25 cellular contexts compared by ENCODE assay signal in the genomic region with DNA sequence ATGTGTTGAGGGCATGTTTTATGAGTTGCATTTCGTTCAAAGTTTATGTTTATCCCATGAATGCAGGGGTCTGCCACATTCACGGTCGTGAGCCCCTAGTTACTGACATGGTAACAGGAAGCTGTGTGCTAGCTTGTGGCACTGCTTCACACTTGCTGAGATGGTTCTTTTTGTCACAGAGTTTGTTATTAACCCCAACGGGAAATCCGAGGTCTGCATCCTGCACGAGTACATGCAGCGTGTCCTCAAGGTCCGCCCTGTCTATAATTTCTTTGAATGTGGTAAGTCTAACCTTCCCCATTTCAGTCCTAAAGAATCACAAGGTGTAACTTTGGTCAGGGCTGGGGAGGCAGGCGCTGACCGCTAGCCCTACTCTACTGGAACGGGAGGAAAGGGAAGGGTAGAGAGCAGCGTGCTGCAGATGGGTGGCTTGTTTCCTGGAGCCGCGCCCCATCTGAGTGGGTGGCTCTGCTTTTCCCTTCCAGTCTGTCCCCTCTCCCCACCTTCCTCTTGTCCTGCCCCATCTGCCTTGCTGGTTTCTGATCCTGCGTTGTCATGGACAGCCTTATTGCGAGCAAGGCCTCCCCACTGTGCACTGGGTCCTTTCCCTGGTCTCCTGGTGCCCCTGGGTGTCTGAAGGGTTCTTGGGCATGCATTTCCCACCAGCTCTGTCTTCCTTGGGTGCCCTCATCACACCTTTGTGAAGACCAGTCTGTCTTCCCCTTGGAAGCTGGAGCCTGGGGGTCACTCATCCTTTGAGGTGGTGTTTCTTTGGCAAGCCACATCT. TPM values are rescaled to one million over a fixed set of nuclear protein-coding genes. Genes with fewer than 3 reads are reported as not detected.
DNase-seq lines count a peak whose midpoint lies in the region; ATAC-seq, FAIRE-seq and TF ChIP-seq lines count a peak whose summit lies in the region.
"Had no signal": no experiment of that assay in that cellular context is flagged by ENCODE, and none has a peak within 500 bp of the region (broad histone marks: within the 10 kb centered on the region; RNA-seq: fewer than 3 reads in every experiment).

No MANE protein-coding gene starts in this region.

- no peak overlapping the region for H3K4me3 Mint-ChIP-seq in activated naive CD8-positive, alpha-beta T cell treated with anti-CD3 and anti-CD28 coated beads for 36 hours
- H3K4me3 Mint-ChIP-seq: memory B cell; stimulated activated memory B cell treated with anti-CD40 and anti-IgM and Interleukin-4, amounts not matched to agents 10 μg/mL and 1 μg/mL and 100 μg/mL, for 72 hours had no signal

- H3K4me2 ChIP-seq in OCI-LY7 (ENCODE audit: low read length) = no peak overlapping the region

- H3K4me1 ChIP-seq in right cardiac atrium (ENCODE audit: control insufficient read depth, insufficient read depth, low read length) (no peaks in the 10 kb centered on the region), kidney (ENCODE audit: control insufficient read depth in 1 of 2, insufficient read depth in 1 of 2, low read depth in 1 of 2, low read length in 2 of 2) (peaks cover 0 to 5% of the 10 kb centered on the region in 2 donors), OCI-LY7 (ENCODE audit: insufficient read depth, low read length, poor library complexity, severe bottlenecking) (no peaks in the 10 kb centered on the region)
- H3K4me1 ChIP-seq: testis, uterus had no signal

- H3K4me3 ChIP-seq in right cardiac atrium (ENCODE audit: low read length) (no peak overlapping the region), kidney (ENCODE audit: low read length in 2 of 2) (no peak overlapping the region), H7 (ENCODE audit: insufficient read depth, low read depth, low read length) (no peak overlapping the region), OCI-LY7 (ENCODE audit: low read depth, low read length, poor library complexity, severe bottlenecking) (no peak overlapping the region)
- H3K4me3 ChIP-seq: ascending aorta, testis, uterus had no signal

- peaks cover 72% of the 10 kb centered on the region for H3K36me3 Mint-ChIP-seq in activated naive CD8-positive, alpha-beta T cell treated with anti-CD3 and anti-CD28 coated beads for 36 hours

- intact Hi-C loops in cardiac septum (cut with DNase I) (no loop called here), right cardiac atrium (cut with DNase I) (loop anchor here in 1 of 4 donors (10.0 kb wide), 1 partner anchor 697 kb away; no protein-coding TSS in a partner anchor), kidney (cut with DNase I) (no loop called here), OCI-LY7 (cut with micrococcal nuclease; ENCODE audit: unreplicated experiment) (no loop called here)

- H3K9ac ChIP-seq in kidney (ENCODE audit: low read length in 2 of 2) = no peak overlapping the region

- ATAC-seq in right cardiac atrium = no peak
- ATAC-seq: stimulated activated memory B cell treated with anti-CD40 and anti-IgM and Interleukin-4, amounts not matched to agents 10 μg/mL and 1 μg/mL and 100 μg/mL, for 72 hours had no signal

- peaks cover 48% of the 10 kb centered on the region for H3K4me1 Mint-ChIP-seq in activated naive CD8-positive, alpha-beta T cell treated with anti-CD3 and anti-CD28 coated beads for 36 hours
- H3K4me1 Mint-ChIP-seq: memory B cell; stimulated activated memory B cell treated with anti-CD40 and anti-IgM and Interleukin-4, amounts not matched to agents 10 μg/mL and 1 μg/mL and 100 μg/mL, for 72 hours had no signal

- H3K27ac ChIP-seq in right cardiac atrium (ENCODE audit: low read length) = no peak overlapping the region
- H3K27ac ChIP-seq in kidney (ENCODE audit: low read depth in 2 of 2, low read length in 2 of 2) = no peak overlapping the region
- no peak overlapping the region for H3K27ac ChIP-seq in OCI-LY7 (ENCODE audit: low read depth, low read length, poor library complexity, severe bottlenecking)
- H3K27ac ChIP-seq: ascending aorta, testis, uterus had no signal

- no peaks in the 10 kb centered on the region for H3K9me2 ChIP-seq in OCI-LY7 (ENCODE audit: insufficient read depth, low read length)

- H3K36me3 ChIP-seq in kidney (ENCODE audit: control insufficient read depth in 1 of 2, insufficient read depth in 2 of 2, low read length in 2 of 2) (peaks cover 66 to 70% of the 10 kb centered on the region in 2 donors), H7 (replicated peaks; ENCODE audit: control insufficient read depth, insufficient read depth, low read length) (peaks cover 84% of the 10 kb centered on the region), OCI-LY7 (ENCODE audit: insufficient read depth, low read length) (peaks cover 99% of the 10 kb centered on the region)
- H3K36me3 ChIP-seq: uterus had no signal

- H3K79me2 ChIP-seq in OCI-LY7 (ENCODE audit: insufficient read depth, low read depth, low read length) = no peaks in the 10 kb centered on the region

- H3K27me3 Mint-ChIP-seq in activated naive CD8-positive, alpha-beta T cell treated with anti-CD3 and anti-CD28 coated beads for 36 hours = no peaks in the 10 kb centered on the region
- H3K27me3 Mint-ChIP-seq: memory B cell; stimulated activated memory B cell treated with anti-CD40 and anti-IgM and Interleukin-4, amounts not matched to agents 10 μg/mL and 1 μg/mL and 100 μg/mL, for 72 hours had no signal

- no peak for FAIRE-seq in kidney (lab: Jason Lieb, UNC)

- H4K20me1 ChIP-seq in OCI-LY7 (ENCODE audit: insufficient read depth, low read length) = no peaks in the 10 kb centered on the region

- H3K9me3 ChIP-seq in right cardiac atrium (ENCODE audit: control insufficient read depth, low read length) (no peaks in the 10 kb centered on the region), kidney (ENCODE audit: control insufficient read depth in 1 of 2, low read length in 2 of 2) (no peaks in the 10 kb centered on the region), OCI-LY7 (ENCODE audit: low read length) (peaks cover 4% of the 10 kb centered on the region; the same call in 1 of the 2 replicates)
- H3K9me3 ChIP-seq: ascending aorta, testis, uterus had no signal

- no TSS peak for BruUV-seq in OCI-LY7 (replicated peaks; lab: Mats Ljungman, UMichigan)

- TF ChIP-seq CTCF in kidney (IDR thresholded peaks at IDR 0.05; ENCODE audit: borderline replicate concordance, extremely low read depth, insufficient read depth) (no peak), OCI-LY7 (conservative IDR thresholded peaks at IDR 0.05; ENCODE audit: low read length) (no peak)

- CTCF ChIA-PET in OCI-LY7 (lab: Charles Lee; ENCODE audit: unreplicated experiment) = no interaction called here

- WGBS in right cardiac atrium = 92% methylated on average over 16 of the region's 16 CpGs

- H3K27me3 ChIP-seq in right cardiac atrium (ENCODE audit: control insufficient read depth, insufficient read depth) = no peaks in the 10 kb centered on the region
- H3K27me3 ChIP-seq in H7 (ENCODE audit: control insufficient read depth, insufficient read depth, low read length) = no peaks in the 10 kb centered on the region
- H3K27me3 ChIP-seq: ascending aorta, testis, uterus had no signal

- H2AFZ ChIP-seq in OCI-LY7 (ENCODE audit: low read length) = no peak overlapping the region

- peaks cover 3% of the 10 kb centered on the region for H3K9me3 Mint-ChIP-seq in activated naive CD8-positive, alpha-beta T cell treated with anti-CD3 and anti-CD28 coated beads for 36 hours
- H3K9me3 Mint-ChIP-seq: memory B cell; stimulated activated memory B cell treated with anti-CD40 and anti-IgM and Interleukin-4, amounts not matched to agents 10 μg/mL and 1 μg/mL and 100 μg/mL, for 72 hours had no signal

- POLR2A ChIA-PET in OCI-LY7 (lab: Charles Lee) = interaction anchor here (0.8 to 1.0 kb wide), 2 partner anchors 24 to 26 kb away, joined by 3 read pairs; partner anchors contain the start of gene RANBP1

- H3K27ac Mint-ChIP-seq in activated naive CD8-positive, alpha-beta T cell treated with anti-CD3 and anti-CD28 coated beads for 36 hours = peak overlapping the region; percentile 58
- H3K27ac Mint-ChIP-seq: memory B cell; stimulated activated memory B cell treated with anti-CD40 and anti-IgM and Interleukin-4, amounts not matched to agents 10 μg/mL and 1 μg/mL and 100 μg/mL, for 72 hours had no signal

- DNase-seq in cardiac septum (ENCODE audit: low spot score) = peak; percentile 66
- no peak for DNase-seq in right cardiac atrium
- no peak for DNase-seq in activated naive CD8-positive, alpha-beta T cell treated with anti-CD3 and anti-CD28 coated beads for 36 hours
- DNase-seq in kidney = peak; percentile 27
- DNase-seq in H7 = no peak
- no peak for DNase-seq in OCI-LY7 (ENCODE audit: low spot score)
- DNase-seq in AG08395 (ENCODE audit: low spot score) = no peak
- DNase-seq: activated CD4-positive, alpha-beta T cell treated with anti-CD3 and anti-CD28 coated beads, Interleukin-2, amount 50 U/mL, for 1 hour; C1 segment of cervical spinal cord; central memory CD4-positive, alpha-beta T cell; dermis blood vessel endothelial cell; DMS 273 treated with DMSO at 0.1 percent for 48 hours; NCI-H1092; NCI-H2029 treated with DMSO at 0.1 percent for 48 hours; NCI-H446; OCI-M1; SHP77; stimulated activated CD4-positive, alpha-beta T cell treated with anti-CD3 and anti-CD28 coated beads, Interleukin-2, amount 100 ng/mL, for 48 hours; T1000; testis; uterus had no signal

RNA-seq across cellular contexts. Expression of gene DGCR8, which starts 11.8 kb away (rescaled TPM):
- total RNA-seq in cardiac septum (19.1 TPM), right cardiac atrium (10 to 100 TPM; 15.5 to 18.6 (median 17.0) TPM), kidney (40.1 TPM), OCI-LY7 (2022) (68.2 and 75.6 TPM in 2 replicates)
- polyA plus RNA-seq in right cardiac atrium (11.2 TPM), kidney (ENCODE audit: insufficient read depth, low read depth, low replicate concordance) (12.2 TPM)
- total RNA-seq in activated naive CD8-positive, alpha-beta T cell treated with anti-CD3 and anti-CD28 coated beads for 36 hours = 10 to 100 TPM; 42.6 to 47.0 TPM
- 23.0 and 37.3 TPM in 2 replicates for total RNA-seq in H7 (2014; rRNA removed; shearing (Covaris generic))
- 49.5 and 53.4 TPM in 2 replicates for total RNA-seq in OCI-LY7 (2014; rRNA removed; shearing (Covaris generic))

RNA-seq across cellular contexts. Expression of gene RANBP1, which starts 24.0 kb away (rescaled TPM):
- total RNA-seq in cardiac septum = 45.9 TPM
- total RNA-seq in right cardiac atrium = 10 to 100 TPM; 32.5 to 46.8 (median 39.5) TPM
- 33.3 TPM for polyA plus RNA-seq in right cardiac atrium
- 100 to 1,000 TPM; 492 to 506 TPM for total RNA-seq in activated naive CD8-positive, alpha-beta T cell treated with anti-CD3 and anti-CD28 coated beads for 36 hours
- total RNA-seq in kidney = 67.2 TPM
- 80.5 TPM for polyA plus RNA-seq in kidney (ENCODE audit: insufficient read depth, low read depth, low replicate concordance)
- total RNA-seq in H7 (2014; rRNA removed; shearing (Covaris generic)) = 564 and 664 TPM in 2 replicates
- total RNA-seq in OCI-LY7 (2014; rRNA removed; shearing (Covaris generic)) = 570 and 652 TPM in 2 replicates
- 398 and 406 TPM in 2 replicates for total RNA-seq in OCI-LY7 (2022)

RNA-seq across cellular contexts. Expression of gene TRMT2A, which starts 25.1 kb away (rescaled TPM):
- 24.0 TPM for total RNA-seq in cardiac septum
- total RNA-seq in right cardiac atrium = 10 to 100 TPM; 23.1 to 32.0 (median 29.7) TPM
- polyA plus RNA-seq in right cardiac atrium = 23.1 TPM
- total RNA-seq in activated naive CD8-positive, alpha-beta T cell treated with anti-CD3 and anti-CD28 coated beads for 36 hours = 100 to 1,000 TPM; 124 to 139 TPM
- 50.0 TPM for total RNA-seq in kidney
- polyA plus RNA-seq in kidney (ENCODE audit: insufficient read depth, low read depth, low replicate concordance) = 37.3 TPM
- 78.5 and 88.6 TPM in 2 replicates for total RNA-seq in H7 (2014; rRNA removed; shearing (Covaris generic))
- total RNA-seq in OCI-LY7 (2014; rRNA removed; shearing (Covaris generic)) = 118 and 126 TPM in 2 replicates
- 97.5 and 104 TPM in 2 replicates for total RNA-seq in OCI-LY7 (2022)

RNA-seq across cellular contexts. Expression of gene ZDHHC8, which starts 39.7 kb away (rescaled TPM):
- 43.4 TPM for total RNA-seq in cardiac septum
- total RNA-seq in right cardiac atrium = 10 to 100 TPM; 49.1 to 64.7 (median 55.7) TPM
- polyA plus RNA-seq in right cardiac atrium = 34.2 TPM
- total RNA-seq in activated naive CD8-positive, alpha-beta T cell treated with anti-CD3 and anti-CD28 coated beads for 36 hours = 10 to 100 TPM; 63.4 to 66.6 TPM
- total RNA-seq in kidney = 57.1 TPM
- 18.8 TPM for polyA plus RNA-seq in kidney (ENCODE audit: insufficient read depth, low read depth, low replicate concordance)
- total RNA-seq in H7 (2014; rRNA removed; shearing (Covaris generic)) = 15.6 and 16.6 TPM in 2 replicates
- 1.8 and 2.3 TPM in 2 replicates for total RNA-seq in OCI-LY7 (2014; rRNA removed; shearing (Covaris generic))
- total RNA-seq in OCI-LY7 (2022) = 9.6 and 16.7 TPM in 2 replicates

RNA-seq across cellular contexts. Expression of gene CCDC188, which starts 59.0 kb away (rescaled TPM):
- total RNA-seq in cardiac septum = 0.67 TPM
- total RNA-seq in right cardiac atrium = under 1 TPM; 0.22 to 0.83 (median 0.39) TPM
- 0.54 TPM for polyA plus RNA-seq in right cardiac atrium
- not detected for total RNA-seq in activated naive CD8-positive, alpha-beta T cell treated with anti-CD3 and anti-CD28 coated beads for 36 hours
- 2.8 TPM for total RNA-seq in kidney
- polyA plus RNA-seq in kidney (ENCODE audit: insufficient read depth, low read depth, low replicate concordance) = 0.54 TPM
- total RNA-seq in H7 (2014; rRNA removed; shearing (Covaris generic)) = not detected in 2 replicates
- total RNA-seq in OCI-LY7 (2014; rRNA removed; shearing (Covaris generic)) = not detected in 2 replicates
- total RNA-seq in OCI-LY7 (2022) = not detected in 2 replicates
- total RNA-seq: ascending aorta had no signal
- polyA plus RNA-seq: AG04450 had no signal

Comparison
In these comparisons a context has a peak if more than half of its experiments do, and no peak if none do; other contexts are left out.
1. DNase-seq: peak in cardiac septum (single experiment) and kidney (single experiment); none in right cardiac atrium (0 of 3), activated naive CD8-positive, alpha-beta T cell treated with anti-CD3 and anti-CD28 coated beads for 36 hours (single experiment), H7 (single experiment), OCI-LY7 (single experiment) and AG08395 (single experiment).